In the genomic region with DNA sequence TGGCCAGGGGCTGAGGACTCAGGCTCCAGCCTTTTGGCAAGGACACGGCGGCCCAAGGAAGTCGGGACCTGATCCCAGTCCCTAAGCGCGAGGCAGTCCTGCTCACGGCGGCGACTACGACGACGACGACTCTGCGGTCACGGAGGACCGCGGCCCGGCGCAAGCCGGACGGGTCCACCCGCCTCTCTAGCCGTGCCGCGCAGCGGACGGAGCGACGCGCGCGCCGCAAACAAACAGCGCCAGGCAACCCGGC, we compare ENCODE assay signal across 8 cellular contexts. TPM values are rescaled to one million over a fixed set of nuclear protein-coding genes. Genes with fewer than 3 reads are reported as not detected.
DNase-seq lines count a peak whose midpoint lies in the region; ATAC-seq and TF ChIP-seq lines count a peak whose summit lies in the region.

No MANE protein-coding gene starts in this region.

- peaks cover 32 to 47% (median 35%) of the 10 kb centered on the region in 11 experiments for H3K27me3 ChIP-seq in BLaER1 treated with 17β-estradiol and CSF1 and Interleukin-3, amounts not matched to agents 10 nM and 100 nM

- H3K4me1 ChIP-seq in BLaER1 treated with 17β-estradiol and CSF1 and Interleukin-3, amounts not matched to agents 10 nM and 100 nM: peaks cover 11 to 55% (median 47%) of the 10 kb centered on the region in 10 experiments; a peak in 19 of 20 replicates

- peaks cover 4 to 6% of the 10 kb centered on the region in 2 donors for H3K4me1 Mint-ChIP-seq in effector memory CD8-positive, alpha-beta T cell (ENCODE audit: low read depth in 2 of 2)
- H3K4me1 Mint-ChIP-seq in nephron: peaks cover 27% of the 10 kb centered on the region

- H3K36me3 Mint-ChIP-seq in effector memory CD8-positive, alpha-beta T cell (ENCODE audit: insufficient read depth): no peaks in the 10 kb centered on the region
- no peaks in the 10 kb centered on the region for H3K36me3 Mint-ChIP-seq in nephron (ENCODE audit: low read depth)

- no peak for TF ChIP-seq CTCF in nephron (IDR thresholded peaks at IDR 0.05; ENCODE audit: unreplicated experiment in 3 of 3)

- H3K4me2 ChIP-seq in BLaER1 treated with 17β-estradiol and CSF1 and Interleukin-3, amounts not matched to agents 10 nM and 100 nM: peak overlapping the region; percentile 84 to 100 (median 96)

- H4K20me1 ChIP-seq in BLaER1 treated with 17β-estradiol and CSF1 and Interleukin-3, amounts not matched to agents 10 nM and 100 nM: peaks cover 0 to 61% (median 23%) of the 10 kb centered on the region in 11 experiments; a peak in 14 of 22 replicates

- H3K9me3 Mint-ChIP-seq in effector memory CD8-positive, alpha-beta T cell: no peaks in the 10 kb centered on the region
- no peaks in the 10 kb centered on the region for H3K9me3 Mint-ChIP-seq in nephron

- no peak for ATAC-seq in effector memory CD8-positive, alpha-beta T cell (replicated peaks)
- ATAC-seq in esophagus mucosa: no peak

- no peak overlapping the region for H3K27ac ChIP-seq in BLaER1 treated with 17β-estradiol and CSF1 and Interleukin-3, amounts not matched to agents 10 nM and 100 nM

- H3K9ac ChIP-seq in BLaER1 treated with 17β-estradiol and CSF1 and Interleukin-3, amounts not matched to agents 10 nM and 100 nM: peak overlapping the region in 10 of 11 experiments; percentile 10 to 70 (median 56); a peak in 17 of 22 replicates

- no peak overlapping the region for H3K27ac Mint-ChIP-seq in effector memory CD8-positive, alpha-beta T cell
- no peak overlapping the region for H3K27ac Mint-ChIP-seq in nephron

- H3K36me3 ChIP-seq in BLaER1 treated with 17β-estradiol and CSF1 and Interleukin-3, amounts not matched to agents 10 nM and 100 nM: no peaks in the 10 kb centered on the region

- H3K4me3 ChIP-seq in BLaER1 treated with 17β-estradiol and CSF1 and Interleukin-3, amounts not matched to agents 10 nM and 100 nM: peak overlapping the region; percentile 62 to 76 (median 67)

- peaks cover 17 to 46% of the 10 kb centered on the region in 2 donors for H3K27me3 Mint-ChIP-seq in effector memory CD8-positive, alpha-beta T cell
- peaks cover 21% of the 10 kb centered on the region for H3K27me3 Mint-ChIP-seq in nephron (ENCODE audit: low read depth)

- H3K9me3 ChIP-seq in BLaER1 treated with 17β-estradiol and CSF1 and Interleukin-3, amounts not matched to agents 10 nM and 100 nM (replicated peaks in 1 of 11): no peaks in the 10 kb centered on the region

- DNase-seq in NCI-H774 (lab: John Stamatoyannopoulos, UW): peak; percentile 9
- DNase-seq in effector memory CD8-positive, alpha-beta T cell: no peak
- DNase-seq in NCI-H2227 treated with DMSO at 0.1 percent for 48 hours (lab: John Stamatoyannopoulos, UW): no peak
- DNase-seq in kidney glomerular epithelial cell (lab: John Stamatoyannopoulos, UW): no peak
- no peak for DNase-seq in NOMO-1 treated with DMSO at 0.1 percent for 48 hours (lab: John Stamatoyannopoulos, UW; ENCODE audit: unreplicated experiment)

- H3K4me3 Mint-ChIP-seq in effector memory CD8-positive, alpha-beta T cell: peak overlapping the region; percentile 73 to 80
- peak overlapping the region; percentile 82 to 92 (median 89) for H3K4me3 Mint-ChIP-seq in nephron

RNA-seq across cellular contexts. Expression of a gene that starts 0.4 kb away (rescaled TPM):
- 3.1 TPM for total RNA-seq in esophagus mucosa

RNA-seq across cellular contexts. Expression of a gene that starts 59.4 kb away (rescaled TPM):
- 0.44 TPM for total RNA-seq in esophagus mucosa
